ENCODE assay signal across 8 cellular contexts in the genomic region with DNA sequence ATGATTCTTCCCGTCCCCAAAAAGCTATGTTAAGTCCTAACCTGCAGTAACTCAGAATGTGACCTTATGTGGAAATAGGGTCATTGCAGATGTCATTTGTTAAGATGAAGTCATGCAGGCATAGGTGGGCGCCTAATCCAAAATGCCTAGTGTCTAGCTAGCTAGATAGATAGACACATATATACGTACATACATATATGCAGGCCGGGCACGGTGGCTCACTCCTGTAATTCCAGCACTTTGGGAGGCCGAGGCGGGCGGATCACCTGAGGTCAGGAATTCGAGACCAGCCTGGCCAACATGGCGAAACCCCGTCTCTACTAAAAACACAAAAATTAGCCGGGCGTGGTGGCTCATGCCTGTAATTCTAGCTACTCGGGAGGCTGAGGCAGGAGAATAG. TPM values are rescaled to one million over a fixed set of nuclear protein-coding genes. Genes with fewer than 3 reads are reported as not detected.
DNase-seq lines count a peak whose midpoint lies in the region; ATAC-seq and TF ChIP-seq lines count a peak whose summit lies in the region.
"Not testable (repeated sequence)": the region's sequence is repeated elsewhere in the genome, so short reads cannot be mapped to it uniquely, and the experiment has no call there.

No MANE protein-coding gene starts in this region.

- H3K4ac ChIP-seq in IMR-90 (ENCODE audit: low read depth, low read length) = peak overlapping the region; percentile 81

- H3K9me2 ChIP-seq in SK-N-SH = not testable (repeated sequence)

- H3K27me3 Mint-ChIP-seq in endodermal cell (ENCODE audit: insufficient read depth) = peaks cover 11% of the 10 kb centered on the region

- H3K18ac ChIP-seq in IMR-90 (ENCODE audit: low read depth, low read length) = not testable (repeated sequence)

- BruUV-seq in IMR-90 (replicated peaks; lab: Mats Ljungman, UMichigan) = not testable (repeated sequence)

- 0 out of 2 replicates have a peak overlapping the region, but pooled peaks have one; percentile 17 for H2AK5ac ChIP-seq in IMR-90 (ENCODE audit: low read depth, low read length)

- not testable (repeated sequence) for H2BK20ac ChIP-seq in IMR-90 (ENCODE audit: low read depth, low read length)

- not testable (repeated sequence) for H2BK15ac ChIP-seq in IMR-90 (ENCODE audit: low read depth, low read length)

- not testable (repeated sequence) for H3K9me3 ChIP-seq in BLaER1 treated with 17β-estradiol and CSF1 and Interleukin-3, amounts not matched to agents 10 nM and 100 nM (replicated peaks in 1 of 11); IMR-90 (ENCODE audit: control insufficient read depth, insufficient read depth, low read length); SK-N-SH; endodermal cell (ENCODE audit: control insufficient read depth, low read length); neutrophil; suprapubic skin

- peaks cover 15 to 32% (median 30%) of the 10 kb centered on the region in 11 experiments; a peak in 21 of 22 replicates for H3K36me3 ChIP-seq in BLaER1 treated with 17β-estradiol and CSF1 and Interleukin-3, amounts not matched to agents 10 nM and 100 nM
- H3K36me3 ChIP-seq in IMR-90 (ENCODE audit: control insufficient read depth, insufficient read depth, low read length); neutrophil: not testable (repeated sequence)
- H3K36me3 ChIP-seq in SK-N-SH (replicated peaks in 1 of 2; ENCODE audit: control insufficient read depth in 1 of 2, insufficient read depth in 2 of 2, low read length in 1 of 2) = peaks cover 22 to 28% of the 10 kb centered on the region in 2 experiments
- peaks cover 16% of the 10 kb centered on the region for H3K36me3 ChIP-seq in endodermal cell (ENCODE audit: control insufficient read depth, insufficient read depth, low read length)
- peaks cover 16% of the 10 kb centered on the region for H3K36me3 ChIP-seq in suprapubic skin

- H3K9me1 ChIP-seq in IMR-90 (ENCODE audit: insufficient read depth, low read length) = not testable (repeated sequence)

- peak overlapping the region; percentile 54 to 96 (median 94); a peak in 14 of 20 replicates for H3K4me3 ChIP-seq in BLaER1 treated with 17β-estradiol and CSF1 and Interleukin-3, amounts not matched to agents 10 nM and 100 nM
- H3K4me3 ChIP-seq in IMR-90 (ENCODE audit: insufficient read depth, low read depth, low read length) = not testable (repeated sequence)
- H3K4me3 ChIP-seq in SK-N-SH (ENCODE audit: low read depth in 2 of 2, low read length in 1 of 2) (peak overlapping the region; percentile 99; a peak in 3 of 4 replicates), endodermal cell (ENCODE audit: low read length) (peak overlapping the region; percentile 100), neutrophil (ENCODE audit: low read depth in 1 of 2, low read length in 1 of 2) (peak overlapping the region; percentile 80 to 82), suprapubic skin (peak overlapping the region; percentile 79)

- H3K79me2 ChIP-seq in SK-N-SH (ENCODE audit: insufficient read depth) = peaks cover 35% of the 10 kb centered on the region

- peak overlapping the region; percentile 84 for H2BK5ac ChIP-seq in IMR-90 (ENCODE audit: low read depth, low read length, poor library complexity, severe bottlenecking)

- H3K56ac ChIP-seq in IMR-90 (ENCODE audit: extremely low read depth, insufficient read depth, low read length) = not testable (repeated sequence)

- CTCF ChIA-PET in IMR-90 (lab: Yijun Ruan, JAX) = interaction anchor here (1.2 to 2.7 kb wide), 6 partner anchors 10 to 305 kb away, joined by 4 to 17 read pairs (median 4); a partner anchor contains a TSS
- CTCF ChIA-PET in SK-N-SH (lab: Yijun Ruan, JAX) = interaction anchor here (0.6 to 2.7 kb wide), 31 partner anchors 12 to 1517 kb away, joined by 3 to 20 read pairs (median 4); a partner anchor contains a TSS

- peak overlapping the region; percentile 98 for H3K4me3 Mint-ChIP-seq in endodermal cell

- ATAC-seq in IMR-90 (ENCODE audit: low read depth); activated naive CD4-positive, alpha-beta T cell treated with anti-CD3 and anti-CD28 coated beads, Interleukin-2, amount 50 U/mL, for 72 hours: not testable (repeated sequence)

- POLR2A ChIA-PET in IMR-90 (lab: Charles Lee; ENCODE audit: unreplicated experiment) = interaction anchor here (1.5 kb wide), 1 partner anchor 77 kb away, joined by 5 read pairs; no protein-coding TSS in a partner anchor
- POLR2A ChIA-PET in SK-N-SH (lab: Yijun Ruan, JAX) = interaction anchor here (1.3 to 3.1 kb wide), 4 partner anchors 37 to 215 kb away, joined by 4 to 22 read pairs (median 12); a partner anchor contains a TSS

- H2AFZ ChIP-seq in IMR-90 (replicated peaks; ENCODE audit: low read length, poor library complexity) (peak overlapping the region; percentile 67), SK-N-SH (ENCODE audit: low read depth) (peak overlapping the region; percentile 85)

- not testable (repeated sequence) for TF ChIP-seq CTCF in IMR-90 (conservative IDR thresholded peaks at IDR 0.05; ENCODE audit: low read depth, low read length); SK-N-SH (IDR thresholded peaks at IDR 0.05); endodermal cell (conservative IDR thresholded peaks at IDR 0.05); neutrophil (IDR thresholded peaks at IDR 0.05); suprapubic skin (IDR thresholded peaks at IDR 0.05)

- peaks cover 12 to 27% of the 10 kb centered on the region in 2 experiments for H3K79me1 ChIP-seq in IMR-90 (ENCODE audit: low read depth in 1 of 2, low read length in 2 of 2)

- peak overlapping the region in 10 of 11 experiments; percentile 81 to 94 (median 90); a peak in 16 of 22 replicates for H3K9ac ChIP-seq in BLaER1 treated with 17β-estradiol and CSF1 and Interleukin-3, amounts not matched to agents 10 nM and 100 nM
- peak overlapping the region; percentile 89; the same call in 1 of the 2 replicates for H3K9ac ChIP-seq in IMR-90 (ENCODE audit: low read depth, low read length)
- peak overlapping the region; percentile 67; the same call in 1 of the 2 replicates for H3K9ac ChIP-seq in SK-N-SH
- H3K9ac ChIP-seq in endodermal cell (ENCODE audit: extremely low read depth, low read length, poor library complexity, severe bottlenecking) = peak overlapping the region; percentile 58

- 0 out of 2 replicates have a peak overlapping the region, but pooled peaks have one; percentile 45 for H3K23ac ChIP-seq in IMR-90 (ENCODE audit: low read depth, low read length)

- H3K14ac ChIP-seq in IMR-90 (replicated peaks; ENCODE audit: low read depth, low read length) = peak overlapping the region; percentile 77; the same call in 1 of the 2 replicates

- peaks cover 11% of the 10 kb centered on the region for H3F3A ChIP-seq in SK-N-SH (replicated peaks; ENCODE audit: insufficient read depth)

- H3K4me2 ChIP-seq in BLaER1 treated with 17β-estradiol and CSF1 and Interleukin-3, amounts not matched to agents 10 nM and 100 nM = peak overlapping the region; percentile 52 to 93 (median 68)
- H3K4me2 ChIP-seq in IMR-90 (ENCODE audit: low read depth, low read length) = peak overlapping the region; percentile 89; the same call in 1 of the 2 replicates
- H3K4me2 ChIP-seq in SK-N-SH = peak overlapping the region; percentile 94

- TF ChIP-seq EP300 in SK-N-SH (IDR thresholded peaks at IDR 0.05; ENCODE audit: borderline replicate concordance in 1 of 2, low read depth in 1 of 2, low read length in 1 of 2); suprapubic skin (IDR thresholded peaks at IDR 0.05): not testable (repeated sequence)

- 100% methylated on average over 1 of the region's 14 CpGs; no CpG with 5 or more reads in 1 of the 2 experiments for WGBS in IMR-90 (ENCODE audit: extremely low coverage in 2 of 2, insufficient read length in 1 of 2), 2 experiments
- 74% methylated on average over 8 of the region's 14 CpGs for WGBS in SK-N-SH (ENCODE audit: low lambda C conversion rate)
- WGBS in endodermal cell (ENCODE audit: insufficient coverage in 1 of 2, insufficient read length in 1 of 2), 2 experiments = 65 to 98% methylated on average over 6 to 14 of the region's 14 CpGs
- 90% methylated on average over 14 of the region's 14 CpGs for WGBS in suprapubic skin

- H3K27ac Mint-ChIP-seq in activated naive CD4-positive, alpha-beta T cell treated with anti-CD3 and anti-CD28 coated beads, Interleukin-2, amount 50 U/mL, for 72 hours = peak overlapping the region; percentile 76 to 88
- not testable (repeated sequence) for H3K27ac Mint-ChIP-seq in endodermal cell

- not testable (repeated sequence) for H4K91ac ChIP-seq in IMR-90 (ENCODE audit: insufficient read depth, low read depth, low read length)

- H4K5ac ChIP-seq in IMR-90 (ENCODE audit: low read depth, low read length) = peak overlapping the region; percentile 92

- peak overlapping the region in 8 of 11 experiments; percentile 78 to 88 (median 83); a peak in 14 of 22 replicates for H3K27ac ChIP-seq in BLaER1 treated with 17β-estradiol and CSF1 and Interleukin-3, amounts not matched to agents 10 nM and 100 nM
- H3K27ac ChIP-seq in IMR-90 (ENCODE audit: insufficient read depth, low read length); endodermal cell (ENCODE audit: low read depth, low read length); suprapubic skin: not testable (repeated sequence)
- H3K27ac ChIP-seq in SK-N-SH (ENCODE audit: low read depth in 2 of 2, low read length in 1 of 2) (peak overlapping the region; percentile 73 to 93; a peak in 3 of 4 replicates), layer of hippocampus (ENCODE audit: low read depth, low read length) (peak overlapping the region; percentile 92), neutrophil (peak overlapping the region; percentile 84)

- dilution Hi-C loops in IMR-90 (cut with HindIII; ENCODE audit: low sequenced_read_pairs, unreplicated experiment) = not testable (repeated sequence)

- peaks cover 28 to 36% of the 10 kb centered on the region in 2 donors for H3K36me3 Mint-ChIP-seq in activated naive CD4-positive, alpha-beta T cell treated with anti-CD3 and anti-CD28 coated beads, Interleukin-2, amount 50 U/mL, for 72 hours
- peaks cover 18% of the 10 kb centered on the region for H3K36me3 Mint-ChIP-seq in endodermal cell (ENCODE audit: low read depth)

- H4K20me1 ChIP-seq in BLaER1 treated with 17β-estradiol and CSF1 and Interleukin-3, amounts not matched to agents 10 nM and 100 nM = peaks cover 0 to 39% (median 34%) of the 10 kb centered on the region in 11 experiments; a peak in 17 of 22 replicates
- not testable (repeated sequence) for H4K20me1 ChIP-seq in IMR-90 (ENCODE audit: insufficient read depth, low read length); SK-N-SH (ENCODE audit: insufficient read depth)

- TF ChIP-seq RAD21 in IMR-90 (IDR thresholded peaks at IDR 0.05; ENCODE audit: low read length); SK-N-SH (IDR thresholded peaks at IDR 0.05; ENCODE audit: low read length): not testable (repeated sequence)

- intact Hi-C loops in IMR-90 (cut with micrococcal nuclease) = loop anchor here (5.0 kb wide), 2 partner anchors 202 to 307 kb away; a partner anchor contains a TSS

- not testable (repeated sequence) for H3K27me3 ChIP-seq in BLaER1 treated with 17β-estradiol and CSF1 and Interleukin-3, amounts not matched to agents 10 nM and 100 nM; IMR-90 (ENCODE audit: control insufficient read depth, insufficient read depth, low read length); SK-N-SH (ENCODE audit: insufficient read depth); endodermal cell (ENCODE audit: control insufficient read depth, insufficient read depth, low read length, poor library complexity, severe bottlenecking); layer of hippocampus (ENCODE audit: control insufficient read depth, insufficient read depth, low read length); neutrophil; suprapubic skin

- TF ChIP-seq POLR2A in IMR-90 (IDR thresholded peaks at IDR 0.05; ENCODE audit: low read depth, low read length); suprapubic skin (IDR thresholded peaks at IDR 0.05): not testable (repeated sequence)

- H3K9me3 Mint-ChIP-seq in activated naive CD4-positive, alpha-beta T cell treated with anti-CD3 and anti-CD28 coated beads, Interleukin-2, amount 50 U/mL, for 72 hours = not testable (repeated sequence)
- peaks cover 11% of the 10 kb centered on the region for H3K9me3 Mint-ChIP-seq in endodermal cell

- H3K4me1 Mint-ChIP-seq in endodermal cell = peaks cover 17% of the 10 kb centered on the region

- H2AK9ac ChIP-seq in IMR-90 (replicated peaks; ENCODE audit: low read depth, low read length, poor library complexity) = peak overlapping the region; percentile 60

- H4K8ac ChIP-seq in IMR-90 (ENCODE audit: low read depth in 2 of 2, low read length in 2 of 2) = peak overlapping the region; percentile 80 to 100

- peaks cover 20 to 28% (median 26%) of the 10 kb centered on the region in 10 experiments for H3K4me1 ChIP-seq in BLaER1 treated with 17β-estradiol and CSF1 and Interleukin-3, amounts not matched to agents 10 nM and 100 nM
- not testable (repeated sequence) for H3K4me1 ChIP-seq in IMR-90 (ENCODE audit: control insufficient read depth, insufficient read depth, low read length); endodermal cell (ENCODE audit: control insufficient read depth, insufficient read depth, low read length)
- H3K4me1 ChIP-seq in SK-N-SH (ENCODE audit: control insufficient read depth in 1 of 2, insufficient read depth in 2 of 2, low read depth in 1 of 2, low read length in 1 of 2) (peaks cover 5 to 14% of the 10 kb centered on the region in 2 experiments; a peak in 3 of 4 replicates), neutrophil (ENCODE audit: control insufficient read depth in 1 of 2, insufficient read depth in 1 of 2, low read depth in 1 of 2, low read length in 1 of 2) (peaks cover 17 to 18% of the 10 kb centered on the region in 2 experiments), suprapubic skin (peaks cover 21% of the 10 kb centered on the region)

- H2BK120ac ChIP-seq in IMR-90 (ENCODE audit: low read depth, low read length) = peak overlapping the region; percentile 68; the same call in 1 of the 2 replicates

- DNase-seq in IMR-90; SK-N-SH; activated naive CD4-positive, alpha-beta T cell treated with anti-CD3 and anti-CD28 coated beads, Interleukin-2, amount 50 U/mL, for 72 hours (ENCODE audit: low spot score in 2 of 2); endodermal cell; suprapubic skin (ENCODE audit: low spot score in 2 of 2): not testable (repeated sequence)

- in situ Hi-C loops in IMR-90 (cut with MboI; ENCODE audit: low sequenced_read_pairs) = loop anchor here (5.0 to 10.0 kb wide), 2 partner anchors 67 to 299 kb away; a partner anchor contains a TSS

RNA-seq across cellular contexts. Expression of a gene that starts 0.9 kb away (rescaled TPM):
- total RNA-seq in IMR-90 (2012; rRNA removed) (65.8 and 70.3 TPM in 2 replicates), endodermal cell (10 to 100 TPM; 57.6 to 72.6 TPM), suprapubic skin (10 to 100 TPM; 17.1 to 35.2 (median 26.4) TPM)
- polyA plus RNA-seq in IMR-90 (2012; rRNA removed) (85.2 and 97.5 TPM in 2 replicates), SK-N-SH (2012; rRNA removed) (88.3 and 88.6 TPM in 2 replicates)
- polyA plus RNA-seq in IMR-90 (2012; cell fraction: cytosol; rRNA removed) = 62.0 and 80.4 TPM in 2 replicates
- polyA plus RNA-seq in IMR-90 (2012; cell fraction: nucleus; rRNA removed; ENCODE audit: low replicate concordance) = 19.4 and 28.9 TPM in 2 replicates
- 77.8 and 86.6 TPM in 2 replicates for polyA plus RNA-seq in SK-N-SH (2012; cell fraction: cytosol; rRNA removed)
- polyA plus RNA-seq in SK-N-SH (2012; cell fraction: nucleus; rRNA removed) = 48.0 and 55.8 TPM in 2 replicates
- 100 to 1,000 TPM in 1 of 2 donors, 10 to 100 TPM in 1; 92.4 to 104 TPM for total RNA-seq in activated naive CD4-positive, alpha-beta T cell treated with anti-CD3 and anti-CD28 coated beads, Interleukin-2, amount 50 U/mL, for 72 hours
- polyA plus RNA-seq in endodermal cell (2013, experiment 1 of 2) = 41.0 TPM
- polyA plus RNA-seq in endodermal cell (2013, experiment 2 of 2) = 40.0 TPM

RNA-seq across cellular contexts. Expression of a gene that starts 28.5 kb away (rescaled TPM):
- total RNA-seq in IMR-90 (2012; rRNA removed) = 1.4 and 1.7 TPM in 2 replicates
- polyA plus RNA-seq in IMR-90 (2012; rRNA removed) = 3.3 and 3.8 TPM in 2 replicates
- polyA plus RNA-seq in IMR-90 (2012; cell fraction: cytosol; rRNA removed) = 2.0 and 3.8 TPM in 2 replicates
- polyA plus RNA-seq in IMR-90 (2012; cell fraction: nucleus; rRNA removed; ENCODE audit: low replicate concordance) = 6.7 and 13.0 TPM in 2 replicates
- 3.0 and 5.7 TPM in 2 replicates for polyA plus RNA-seq in SK-N-SH (2012; rRNA removed)
- polyA plus RNA-seq in SK-N-SH (2012; cell fraction: cytosol; rRNA removed) = 1.0 and 2.3 TPM in 2 replicates
- polyA plus RNA-seq in SK-N-SH (2012; cell fraction: nucleus; rRNA removed) = 8.8 and 12.0 TPM in 2 replicates
- 1 to 10 TPM in 1 of 2 donors, under 1 TPM in 1; 0.82 to 2.1 TPM for total RNA-seq in activated naive CD4-positive, alpha-beta T cell treated with anti-CD3 and anti-CD28 coated beads, Interleukin-2, amount 50 U/mL, for 72 hours
- total RNA-seq in endodermal cell = 10 to 100 TPM; 13.7 to 14.3 TPM
- 34.9 TPM for polyA plus RNA-seq in endodermal cell (2013, experiment 1 of 2)
- polyA plus RNA-seq in endodermal cell (2013, experiment 2 of 2) = 34.2 TPM
- 1 to 10 TPM; 3.9 to 9.0 (median 6.4) TPM for total RNA-seq in suprapubic skin
